ENCODE assay signal across 11 cellular contexts in genomic region chrX:53084043-53084570, GRCh38. TPM values are rescaled to one million over a fixed set of nuclear protein-coding genes. Genes with fewer than 3 reads are reported as not detected.
DNase-seq lines count a peak whose midpoint lies in the region; ATAC-seq, FAIRE-seq and TF ChIP-seq lines count a peak whose summit lies in the region.
"Had no signal": no experiment of that assay in that cellular context is flagged by ENCODE, and none has a peak within 500 bp of the region (broad histone marks: within the 10 kb centered on the region; RNA-seq: fewer than 3 reads in every experiment).

No MANE protein-coding gene starts in this region.

- intact Hi-C loops in right cardiac atrium (cut with DNase I): no loop called here
- intact Hi-C loops in heart right ventricle (cut with DNase I): no loop called here
- intact Hi-C loops in lower leg skin (cut with DNase I; ENCODE audit: low total_unique reads): no loop called here

- peak; percentile 68 for FAIRE-seq in bronchial epithelial cell (lab: Jason Lieb, UNC)
- FAIRE-seq in H54 (lab: Jason Lieb, UNC): no peak

- H3K4me1 ChIP-seq in right cardiac atrium (ENCODE audit: control insufficient read depth, insufficient read depth, low read length) (peaks cover 3% of the 10 kb centered on the region), heart right ventricle (peaks cover 0 to 25% (median 6%) of the 10 kb centered on the region in 9 donors), urinary bladder (ENCODE audit: insufficient read depth) (no peaks in the 10 kb centered on the region)

- H3K27ac Mint-ChIP-seq in naive B cell: peak overlapping the region in 4 of 6 donors; percentile 39 to 95 (median 71)

- no peaks in the 10 kb centered on the region for H3K9me3 Mint-ChIP-seq in naive B cell

- WGBS in right cardiac atrium: 63% methylated on average over 4 of the region's 4 CpGs
- 51 to 58% methylated on average over 4 of the region's 4 CpGs for WGBS in heart right ventricle, 2 donors
- WGBS in urinary bladder: 63% methylated on average over 4 of the region's 4 CpGs
- 71 to 100% methylated on average over 4 of the region's 4 CpGs for WGBS in lower leg skin, 2 donors

- no peak for TF ChIP-seq POLR2A in H54 (IDR thresholded peaks at IDR 0.05; ENCODE audit: low read depth, low read length)
- no peak for TF ChIP-seq POLR2A in lower leg skin (IDR thresholded peaks at IDR 0.05)

- H3K36me3 Mint-ChIP-seq in naive B cell: peaks cover 0 to 17% of the 10 kb centered on the region in 2 donors

- H3K27me3 ChIP-seq in right cardiac atrium (ENCODE audit: control insufficient read depth, insufficient read depth) (no peaks in the 10 kb centered on the region), heart right ventricle (peaks cover 0 to 12% (median 0%) of the 10 kb centered on the region in 7 donors), bronchial epithelial cell (ENCODE audit: control insufficient read depth, insufficient read depth, low read length) (no peaks in the 10 kb centered on the region)

- no peak for TF ChIP-seq CTCF in heart right ventricle (IDR thresholded peaks at IDR 0.05)
- TF ChIP-seq CTCF in bronchial epithelial cell (IDR thresholded peaks at IDR 0.05; ENCODE audit: insufficient read depth, low read length, severe bottlenecking): no peak
- TF ChIP-seq CTCF in lower leg skin (IDR thresholded peaks at IDR 0.05): no peak

- H3K4me3 ChIP-seq in right cardiac atrium (ENCODE audit: low read length) (peak overlapping the region; percentile 79), heart right ventricle (peak overlapping the region in 5 of 10 donors; percentile 75 to 91 (median 84)), bronchial epithelial cell (ENCODE audit: low read depth, low read length) (no peak overlapping the region), urinary bladder (ENCODE audit: low read depth, low read length) (no peak overlapping the region), lower leg skin (ENCODE audit: low read depth, poor library complexity, severe bottlenecking) (no peak overlapping the region)

- DNase-seq in right cardiac atrium (no peak), heart right ventricle (no peak), bronchial epithelial cell (ENCODE audit: low read depth) (no peak), naive B cell (no peak), nucleus accumbens (lab: John Stamatoyannopoulos, UW) (no peak), H54 (ENCODE audit: insufficient read length, low spot score) (no peak), lower leg skin (ENCODE audit: low spot score in 2 of 2) (no peak)
- DNase-seq: effector memory CD4-positive, alpha-beta T cell; SIG-M5 had no signal

- H3K36me3 ChIP-seq in heart right ventricle (peaks cover 0 to 29% (median 0%) of the 10 kb centered on the region in 9 donors), bronchial epithelial cell (ENCODE audit: control insufficient read depth, insufficient read depth, low read length) (no peaks in the 10 kb centered on the region), urinary bladder (ENCODE audit: insufficient read depth) (peaks cover 2% of the 10 kb centered on the region)

- ATAC-seq in right cardiac atrium (no peak), heart right ventricle (no peak), naive B cell (ENCODE audit: low read depth in 2 of 2) (no peak)
- ATAC-seq: left lobe of liver had no signal

- H3K27me3 Mint-ChIP-seq in naive B cell: peaks cover 0 to 26% (median 0%) of the 10 kb centered on the region in 3 donors

- peaks cover 40 to 54% (median 45%) of the 10 kb centered on the region in 3 donors for H3K4me1 Mint-ChIP-seq in naive B cell

- H3K27ac ChIP-seq in right cardiac atrium (ENCODE audit: low read length) (peak overlapping the region; percentile 48), heart right ventricle (peak overlapping the region in 1 of 10 donors; percentile 9), urinary bladder (ENCODE audit: low read depth) (peak overlapping the region; percentile 10)

- H3K4me3 Mint-ChIP-seq in naive B cell: peak overlapping the region in 6 of 8 donors; percentile 84 to 96 (median 94)

- no peaks in the 10 kb centered on the region for H3K9me3 ChIP-seq in right cardiac atrium (ENCODE audit: control insufficient read depth, low read length)
- no peaks in the 10 kb centered on the region for H3K9me3 ChIP-seq in heart right ventricle

RNA-seq across cellular contexts. Expression of gene TSPYL2, which starts 1.9 kb away (rescaled TPM):
- total RNA-seq in right cardiac atrium (10 to 100 TPM; 55.8 to 63.2 (median 59.3) TPM), heart right ventricle (10 to 100 TPM; 17.2 to 48.8 (median 25.5) TPM), bronchial epithelial cell (8.7 and 12.9 TPM in 2 replicates), urinary bladder (18.9 TPM), lower leg skin (10 to 100 TPM; 23.4 to 52.1 (median 36.5) TPM)
- polyA plus RNA-seq in right cardiac atrium (66.6 TPM), heart right ventricle (100 to 1,000 TPM in 1 of 2 donors, 10 to 100 TPM in 1; 54.4 to 136 TPM), naive B cell (ENCODE audit: low read depth in 6 of 6) (10 to 100 TPM; 10.9 to 24.0 (median 14.5) TPM), urinary bladder (105 TPM)

RNA-seq across cellular contexts. Expression of gene KANTR, which starts 9.8 kb away (rescaled TPM):
- 1 to 10 TPM; 5.1 to 6.7 (median 5.6) TPM for total RNA-seq in right cardiac atrium
- 4.4 TPM for polyA plus RNA-seq in right cardiac atrium
- 10 to 100 TPM in 2 of 10 donors, 1 to 10 TPM in 8; 2.7 to 11.5 (median 7.0) TPM for total RNA-seq in heart right ventricle
- 10 to 100 TPM in 1 of 2 donors, 1 to 10 TPM in 1; 2.1 to 12.6 TPM for polyA plus RNA-seq in heart right ventricle
- total RNA-seq in bronchial epithelial cell: 4.5 and 5.5 TPM in 2 replicates
- polyA plus RNA-seq in naive B cell (ENCODE audit: low read depth in 6 of 6): 1 to 10 TPM in 5 of 6 donors, not detected in 1; 1.2 to 3.8 (median 2.2) TPM
- 33.1 TPM for total RNA-seq in urinary bladder
- polyA plus RNA-seq in urinary bladder: 4.2 TPM
- 10 to 100 TPM; 12.5 to 28.1 (median 21.8) TPM for total RNA-seq in lower leg skin

RNA-seq across cellular contexts. Expression of gene GPR173, which starts 35.5 kb away (rescaled TPM):
- total RNA-seq in right cardiac atrium: 1 to 10 TPM; 2.2 to 2.9 (median 2.5) TPM
- 1.00 TPM for polyA plus RNA-seq in right cardiac atrium
- total RNA-seq in heart right ventricle: 1 to 10 TPM in 3 of 10 donors, under 1 TPM in 7; 0.54 to 2.5 (median 0.73) TPM
- under 1 TPM; 0.70 to 0.95 TPM for polyA plus RNA-seq in heart right ventricle
- total RNA-seq in bronchial epithelial cell: under 0.01 TPM in 1 of 2 replicates, not detected in the other
- not detected for polyA plus RNA-seq in naive B cell (ENCODE audit: low read depth in 6 of 6)
- total RNA-seq in urinary bladder: 5.6 TPM
- 1.5 TPM for polyA plus RNA-seq in urinary bladder
- total RNA-seq in lower leg skin: under 1 TPM; 0.23 to 0.88 (median 0.49) TPM
